In genomic region chr17:17641621-17642409, GRCh38 we compare ENCODE assay signal across 8 cellular contexts. TPM values are rescaled to one million over a fixed set of nuclear protein-coding genes. Genes with fewer than 3 reads are reported as not detected.
DNase-seq lines count a peak whose midpoint lies in the region; ATAC-seq and TF ChIP-seq lines count a peak whose summit lies in the region.

No MANE protein-coding gene starts in this region.

- H3K36me3 ChIP-seq in HCT116 (ENCODE audit: control insufficient read depth in 1 of 2, insufficient read depth in 2 of 2, low read length in 2 of 2) = no peaks in the 10 kb centered on the region

- no peaks in the 10 kb centered on the region for H3K9me2 ChIP-seq in HCT116 (ENCODE audit: insufficient read depth)

- H3K4me3 ChIP-seq in HCT116 (replicated peaks in 1 of 2; ENCODE audit: low read depth in 1 of 2, low read length in 2 of 2) (no peak overlapping the region), choroid plexus epithelial cell (ENCODE audit: low read depth, low read length) (no peak overlapping the region)

- POLR2A ChIA-PET in HCT116 (lab: Charles Lee) = no interaction called here

- peak; percentile 99 for TF ChIP-seq RAD21 in HCT116 (IDR thresholded peaks at IDR 0.05; ENCODE audit: low read depth)

- H3K9ac ChIP-seq in HCT116 (ENCODE audit: low read length) = no peak overlapping the region

- BruUV-seq in HCT116 (replicated peaks; lab: Mats Ljungman, UMichigan) = no TSS peak

- H3K9me3 ChIP-seq in HCT116 (ENCODE audit: control insufficient read depth in 1 of 2, insufficient read depth in 1 of 2, low read depth in 1 of 2, low read length in 2 of 2) = peaks cover 0 to 6% of the 10 kb centered on the region in 2 experiments; a peak in 1 of 4 replicates

- intact Hi-C loops in HCT116 (cut with micrococcal nuclease) = loop anchor here (1.0 to 10.0 kb wide), 3 partner anchors 145 to 637 kb away; no protein-coding TSS in a partner anchor

- TF ChIP-seq POLR2A in HCT116 (IDR thresholded peaks at IDR 0.05; ENCODE audit: borderline replicate concordance, extremely low read depth, insufficient read depth, insufficient read length) = no peak

- DNase-seq in AG09319 (ENCODE audit: extremely low read depth, low read depth) (peak; percentile 52), HCT116 (ENCODE audit: low read depth, low spot score) (peak; percentile 73), NCI-H510A (lab: John Stamatoyannopoulos, UW) (peak; percentile 18), choroid plexus epithelial cell (ENCODE audit: low read depth) (peak; percentile 88), left kidney (ENCODE audit: low read depth, low spot score) (peak; percentile 93)
- DNase-seq in activated CD4-positive, alpha-beta T cell treated with anti-CD3 and anti-CD28 coated beads for 24 hours (ENCODE audit: low read depth in 2 of 2) = peak; percentile 72 to 77
- peak; percentile 86 to 88 for DNase-seq in stimulated activated CD4-positive, alpha-beta T cell treated with anti-CD3 and anti-CD28 coated beads, Interleukin-2, amount 100 ng/mL, for 48 hours

- no peaks in the 10 kb centered on the region for H3K79me2 ChIP-seq in HCT116 (ENCODE audit: insufficient read depth, low read length)

- no peaks in the 10 kb centered on the region for H4K20me1 ChIP-seq in HCT116 (ENCODE audit: insufficient read depth)

- RAD21 ChIA-PET in HCT116 (lab: Charles Lee; ENCODE audit: low non-redundant PET in 1 of 2, low total read pairs in 2 of 2, uncharacterized antibody in 2 of 2, unreplicated experiment in 2 of 2) = interaction anchor here (0.7 to 2.2 kb wide), 6 partner anchors 28 to 287 kb away, joined by 3 to 9 read pairs (median 4); partner anchors contain the start of gene RASD1 (in 1 of the 2)

- peak overlapping the region; percentile 88 for H2AFZ ChIP-seq in HCT116 (ENCODE audit: low read depth, low read length, poor library complexity, severe bottlenecking)

- ATAC-seq in HCT116 (peak; percentile 98), GM21737 (IDR thresholded peaks at IDR 0.05; ENCODE audit: unreplicated experiment) (no peak)

- no peaks in the 10 kb centered on the region for H3K27me3 ChIP-seq in HCT116 (ENCODE audit: insufficient read depth, low read length)

- H3K4me1 ChIP-seq in HCT116 (ENCODE audit: control insufficient read depth in 1 of 2, insufficient read depth in 2 of 2, low read length in 2 of 2) = peaks cover 0 to 5% of the 10 kb centered on the region in 2 experiments; a peak in 1 of 4 replicates

- TF ChIP-seq CTCF in AG09319 (IDR thresholded peaks at IDR 0.05; ENCODE audit: low read depth, low read length) (peak; percentile 80), HCT116 (IDR thresholded peaks at IDR 0.05 in 2 of 3, conservative IDR thresholded peaks at IDR 0.05 in 1 of 3; ENCODE audit: borderline replicate concordance in 1 of 3, insufficient read depth in 1 of 3, low read depth in 2 of 3, low read length in 2 of 3) (peak; percentile 83 to 93 (median 92)), choroid plexus epithelial cell (conservative IDR thresholded peaks at IDR 0.05; ENCODE audit: low read depth, low read length) (peak; percentile 91)

- H3K27ac ChIP-seq in HCT116 (ENCODE audit: low read depth, low read length) = no peak overlapping the region

- H3K4me2 ChIP-seq in HCT116 (ENCODE audit: low read length) = peak overlapping the region; percentile 22; the same call in 1 of the 2 replicates

- CTCF ChIA-PET in HCT116 (lab: Charles Lee) = interaction anchor here (0.8 to 2.7 kb wide), 6 partner anchors 9 to 287 kb away, joined by 3 to 32 read pairs (median 6); partner anchors contain the start of gene RASD1

TF ChIP-seq in HCT116, 20 proteins besides CTCF, POLR2A, EP300 and RAD21:
- TF ChIP-seq CBX3 (IDR thresholded peaks at IDR 0.05; ENCODE audit: low read depth) = no peak
- no peak; the same call in 1 of the 2 replicates for TF ChIP-seq ZFX (IDR thresholded peaks at IDR 0.05)
- peak; percentile 44; the same call in 1 of the 2 replicates for TF ChIP-seq MAX (IDR thresholded peaks at IDR 0.05)
- TF ChIP-seq EGR1 (IDR thresholded peaks at IDR 0.05; ENCODE audit: low read depth) = no peak
- no peak for TF ChIP-seq JUND (IDR thresholded peaks at IDR 0.05)
TF ChIP-seq in HCT116: peak in this region for 1.

RNA-seq across cellular contexts. Expression of gene RAI1, which starts 39.4 kb away (rescaled TPM):
- total RNA-seq in HCT116 (2021; ENCODE audit: unreplicated experiment) = 38.5 TPM
- 21.0 and 25.2 TPM in 2 replicates for polyA plus RNA-seq in HCT116 (2012)

RNA-seq across cellular contexts. Expression of gene PEMT, which starts 50.3 kb away (rescaled TPM):
- total RNA-seq in HCT116 (2021; ENCODE audit: unreplicated experiment) = 52.1 TPM
- 57.0 and 74.0 TPM in 2 replicates for polyA plus RNA-seq in HCT116 (2012)

Comparison
In these comparisons a context has a peak if more than half of its experiments do, and no peak if none do; other contexts are left out.
1. DNase-seq: peak in every context shown above with its lines; median percentile 93 in left kidney; 88 in choroid plexus epithelial cell; 87 in stimulated activated CD4-positive, alpha-beta T cell treated with anti-CD3 and anti-CD28 coated beads, Interleukin-2, amount 100 ng/mL, for 48 hours; 74 in activated CD4-positive, alpha-beta T cell treated with anti-CD3 and anti-CD28 coated beads for 24 hours; 73 in HCT116; 52 in AG09319; 18 in NCI-H510A.